ENCODE assay signal across 8 cellular contexts in genomic region chr15:99925661-99926461, GRCh38.
DNase-seq lines count a peak whose midpoint lies in the region; ATAC-seq and TF ChIP-seq lines count a peak whose summit lies in the region.

No MANE protein-coding gene starts in this region.

- peak overlapping the region; percentile 46; the same call in 1 of the 2 replicates for H3K9ac ChIP-seq in HUES48 (ENCODE audit: low read depth, low read length)

- peak overlapping the region; percentile 58 for H3K4me3 ChIP-seq in HUES48 (ENCODE audit: low read depth, low read length)
- peak overlapping the region; percentile 10 for H3K4me3 ChIP-seq in lower leg skin (ENCODE audit: low read depth, poor library complexity, severe bottlenecking)

- no peak overlapping the region for H3K27ac ChIP-seq in HUES48 (ENCODE audit: low read depth, low read length)

- peaks cover 19% of the 10 kb centered on the region for H3K4me1 ChIP-seq in HUES48 (ENCODE audit: control insufficient read depth, insufficient read depth, low read length)

- no peak for ATAC-seq in HG03442 (IDR thresholded peaks at IDR 0.05; ENCODE audit: unreplicated experiment)

- no peaks in the 10 kb centered on the region for H3K36me3 ChIP-seq in HUES48 (ENCODE audit: control insufficient read depth, insufficient read depth, low read length)

- DNase-seq in D341Med (ENCODE audit: low spot score), result peak; percentile 41
- peak; percentile 41 to 52 for DNase-seq in activated CD4-positive, alpha-beta T cell treated with anti-CD3 and anti-CD28 coated beads for 24 hours (ENCODE audit: low read depth in 2 of 2)
- DNase-seq in cerebellar nuclear complex (lab: John Stamatoyannopoulos, UW), result peak; percentile 29 to 30
- peak; percentile 62 to 96 for DNase-seq in lower leg skin (ENCODE audit: low spot score in 2 of 2)
- peak; percentile 31 to 57 (median 51) for DNase-seq in stimulated activated CD4-positive, alpha-beta T cell treated with anti-CD3 and anti-CD28 coated beads, TNF-alpha, amount 100 ng/mL, for 48 hours (ENCODE audit: low read depth in 3 of 3)
- no peak for DNase-seq in NCI-H1436 treated with DMSO at 0.1 percent for 48 hours (lab: John Stamatoyannopoulos, UW)

- no peak for TF ChIP-seq POLR2A in lower leg skin (IDR thresholded peaks at IDR 0.05)

- WGBS in lower leg skin, 2 donors, result 18 to 19% methylated on average over 22 of the region's 33 CpGs

- intact Hi-C loops in lower leg skin (cut with DNase I; ENCODE audit: low total_unique reads), result no loop called here

- TF ChIP-seq CTCF in lower leg skin (IDR thresholded peaks at IDR 0.05), result no peak

- H3K27me3 ChIP-seq in HUES48 (ENCODE audit: control insufficient read depth, insufficient read depth, low read length), result peaks cover 31% of the 10 kb centered on the region

- H3K9me3 ChIP-seq in HUES48 (ENCODE audit: control insufficient read depth, insufficient read depth, low read length), result no peaks in the 10 kb centered on the region
